Comparison of ENCODE assay signal across 9 cellular contexts in genomic region chr1:191052888-191053287, GRCh38.
"Had no signal": no experiment of that assay in that cellular context is flagged by ENCODE, and none has a peak within 500 bp of the region (broad histone marks: within the 10 kb centered on the region; RNA-seq: fewer than 3 reads in every experiment).

No MANE protein-coding gene starts in this region.

- H3K9me3 Mint-ChIP-seq: GM23338, H9 had no signal

- H3K27me3 Mint-ChIP-seq: IgD-negative memory B cell had no signal

- FAIRE-seq: H1, H54, HepG2, HTR-8/SVneo had no signal

- H3K4me3 Mint-ChIP-seq: GM23338, H9, IgD-negative memory B cell had no signal

- ATAC-seq: GM23338, HepG2 had no signal

- DNase-seq: H9, HCEC 1CT, KBM-7 had no signal

- H3K4me3 ChIP-seq: GM23338 had no signal

- H3K4me1 Mint-ChIP-seq: GM23338, H9, IgD-negative memory B cell had no signal

- H3K27ac Mint-ChIP-seq: GM23338, H9, IgD-negative memory B cell had no signal
